ENCODE assay signal across 16 cellular contexts in the genomic region with DNA sequence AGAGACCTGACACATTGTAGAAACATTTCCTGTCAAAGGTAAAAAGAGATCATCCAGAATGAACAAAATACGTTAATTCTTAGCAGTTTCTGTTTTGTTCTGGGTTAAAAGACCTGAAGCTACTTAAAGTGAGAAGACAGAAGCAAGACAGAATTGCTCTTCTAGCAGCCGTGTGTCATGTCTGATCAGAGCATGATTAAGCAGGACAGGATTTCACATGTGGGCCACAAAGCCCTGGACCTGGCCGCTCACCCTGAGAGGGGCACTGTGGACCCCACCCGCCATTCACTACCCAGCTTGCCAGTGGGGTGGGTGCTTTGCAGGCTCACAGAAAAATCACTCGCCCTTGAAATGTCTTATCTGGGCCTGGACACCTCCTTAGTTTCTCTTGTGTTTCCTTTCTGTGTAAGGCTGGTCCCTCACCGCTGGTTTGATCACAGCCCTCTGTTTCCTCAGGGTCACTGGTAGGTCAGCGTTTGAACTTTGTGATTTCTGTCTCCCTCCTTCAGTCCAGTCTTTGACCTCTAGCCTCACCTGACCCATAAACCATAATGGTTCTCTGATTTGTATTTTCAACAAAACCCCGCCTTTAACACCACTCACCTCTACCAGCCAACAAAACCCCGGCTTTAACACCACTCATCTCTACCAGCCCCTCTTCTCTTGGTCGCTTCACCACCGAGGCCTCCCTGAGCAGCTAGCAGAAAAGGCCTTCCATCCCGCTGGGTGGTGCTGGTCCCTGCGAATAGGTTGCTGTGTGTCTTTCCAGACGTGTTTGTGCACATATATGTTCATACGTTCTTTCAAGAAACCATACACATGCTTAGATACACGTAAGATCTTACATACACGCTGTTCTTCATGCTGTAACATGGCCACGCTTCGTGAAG.
DNase-seq lines count a peak whose midpoint lies in the region; ATAC-seq, FAIRE-seq and TF ChIP-seq lines count a peak whose summit lies in the region.
"Had no signal": no experiment of that assay in that cellular context is flagged by ENCODE, and none has a peak within 500 bp of the region (broad histone marks: within the 10 kb centered on the region; RNA-seq: fewer than 3 reads in every experiment).

No MANE protein-coding gene starts in this region.

- peaks cover 3% of the 10 kb centered on the region for H3K27me3 Mint-ChIP-seq in activated naive CD4-positive, alpha-beta T cell treated with anti-CD3 and anti-CD28 coated beads for 36 hours (ENCODE audit: low read depth)
- H3K27me3 Mint-ChIP-seq in central memory CD8-positive, alpha-beta T cell, result no peaks in the 10 kb centered on the region
- H3K27me3 Mint-ChIP-seq: progenitor cell of endocrine pancreas had no signal

- H3K23ac ChIP-seq in neuronal stem cell (ENCODE audit: low read depth, low read length, poor library complexity), result no peak overlapping the region

- no peak overlapping the region for H3K18ac ChIP-seq in neuronal stem cell (ENCODE audit: low read length)

- H3K4me1 Mint-ChIP-seq in activated naive CD4-positive, alpha-beta T cell treated with anti-CD3 and anti-CD28 coated beads for 36 hours (ENCODE audit: low read depth), result peaks cover 9% of the 10 kb centered on the region
- peaks cover 3% of the 10 kb centered on the region for H3K4me1 Mint-ChIP-seq in central memory CD8-positive, alpha-beta T cell
- H3K4me1 Mint-ChIP-seq: naive B cell had no signal

- CTCF ChIA-PET in activated naive CD4-positive, alpha-beta T cell treated with anti-CD3 and anti-CD28 coated beads for 36 hours (lab: Charles Lee), result no interaction called here
- CTCF ChIA-PET in RWPE1 (lab: Yijun Ruan, JAX), result interaction anchor here (0.6 kb wide), 1 partner anchor 10 kb away, joined by 4 read pairs; no protein-coding TSS in a partner anchor

- H3K36me3 ChIP-seq in neuronal stem cell (replicated peaks in 1 of 2; ENCODE audit: control insufficient read depth in 2 of 2, insufficient read depth in 2 of 2, low read length in 2 of 2), result no peaks in the 10 kb centered on the region
- H3K36me3 ChIP-seq: uterus, WERI-Rb-1 had no signal

- FAIRE-seq in HTR-8/SVneo (lab: Jason Lieb, UNC), result no peak

- no CpG with 5 or more reads among the region's 19 CpGs for WGBS in neuronal stem cell (ENCODE audit: extremely low coverage in 2 of 2, insufficient read length in 2 of 2, insufficient replicate concordance in 1 of 2), 2 donors

- H3K27ac ChIP-seq in RWPE1 (peak overlapping the region; percentile 65), neuronal stem cell (replicated peaks; ENCODE audit: low read length) (no peak overlapping the region)
- H3K27ac ChIP-seq: uterus, WERI-Rb-1 had no signal

- no peak overlapping the region for H3K4ac ChIP-seq in neuronal stem cell (ENCODE audit: low read length)

- POLR2A ChIA-PET in RWPE1 (lab: Yijun Ruan, JAX; ENCODE audit: low non-redundant PET), result no interaction called here

- no peak for TF ChIP-seq CTCF in RWPE1 (conservative IDR thresholded peaks at IDR 0.05; ENCODE audit: low read depth)

- peaks cover 0 to 8% of the 10 kb centered on the region in 2 donors for H3K9me3 ChIP-seq in neuronal stem cell (replicated peaks in 1 of 2; ENCODE audit: control insufficient read depth in 2 of 2, insufficient read depth in 1 of 2, low read depth in 1 of 2, low read length in 2 of 2)
- H3K9me3 ChIP-seq: uterus had no signal

- peak; percentile 45 for DNase-seq in activated naive CD4-positive, alpha-beta T cell treated with anti-CD3 and anti-CD28 coated beads for 36 hours
- DNase-seq in activated naive CD4-positive, alpha-beta T cell treated with anti-CD3 and anti-CD28 coated beads, Interleukin-2, amount 50 U/mL, for 16 hours, result no peak
- DNase-seq in RWPE1 (ENCODE audit: low spot score), result no peak
- no peak for DNase-seq in central memory CD8-positive, alpha-beta T cell (ENCODE audit: low spot score in 2 of 2)
- DNase-seq in stimulated activated CD8-positive, alpha-beta memory T cell treated with anti-CD3 and anti-CD28 coated beads, Interleukin-4, amount 100 ng/mL, for 48 hours, result peak; percentile 60
- no peak for DNase-seq in HTR-8/SVneo (ENCODE audit: insufficient read length, low spot score)
- no peak for DNase-seq in neuronal stem cell (ENCODE audit: low spot score)
- DNase-seq: amniotic stem cell, naive B cell, NCI-H1417, NCI-H2171 treated with DMSO at 0.1 percent for 48 hours, RPMI8226, uterus, WERI-Rb-1 had no signal

- no peak overlapping the region for H4K91ac ChIP-seq in neuronal stem cell (ENCODE audit: low read depth, low read length, poor library complexity)

- H3K27ac Mint-ChIP-seq in activated naive CD4-positive, alpha-beta T cell treated with anti-CD3 and anti-CD28 coated beads for 36 hours, result no peak overlapping the region
- H3K27ac Mint-ChIP-seq in central memory CD8-positive, alpha-beta T cell (ENCODE audit: low read depth), result no peak overlapping the region
- H3K27ac Mint-ChIP-seq: naive B cell, progenitor cell of endocrine pancreas had no signal

- no peak overlapping the region for H2BK5ac ChIP-seq in neuronal stem cell (ENCODE audit: low read length)

- H3K9ac ChIP-seq in neuronal stem cell (ENCODE audit: low read depth, low read length, poor library complexity), result no peak overlapping the region

- H2BK12ac ChIP-seq in neuronal stem cell (ENCODE audit: low read length), result no peak overlapping the region

- no peaks in the 10 kb centered on the region for H3K4me1 ChIP-seq in neuronal stem cell (ENCODE audit: control insufficient read depth in 2 of 2, insufficient read depth in 1 of 2, low read depth in 1 of 2, low read length in 2 of 2)
- H3K4me1 ChIP-seq: uterus had no signal

- H3K4me3 ChIP-seq in neuronal stem cell (ENCODE audit: low read length in 2 of 2), result no peak overlapping the region
- H3K4me3 ChIP-seq: uterus had no signal

- H3K79me1 ChIP-seq in neuronal stem cell (ENCODE audit: low read depth, low read length), result no peaks in the 10 kb centered on the region

- H2AK5ac ChIP-seq in neuronal stem cell (ENCODE audit: low read depth, low read length), result no peak overlapping the region

- H3K9me3 Mint-ChIP-seq in activated naive CD4-positive, alpha-beta T cell treated with anti-CD3 and anti-CD28 coated beads for 36 hours, result no peaks in the 10 kb centered on the region
- H3K9me3 Mint-ChIP-seq in central memory CD8-positive, alpha-beta T cell, result no peaks in the 10 kb centered on the region
- H3K9me3 Mint-ChIP-seq: naive B cell had no signal

- H3K4me3 Mint-ChIP-seq in activated naive CD4-positive, alpha-beta T cell treated with anti-CD3 and anti-CD28 coated beads for 36 hours, result no peak overlapping the region
- no peak overlapping the region for H3K4me3 Mint-ChIP-seq in central memory CD8-positive, alpha-beta T cell
- H3K4me3 Mint-ChIP-seq: naive B cell had no signal

- H2BK15ac ChIP-seq in neuronal stem cell (ENCODE audit: low read length), result no peak overlapping the region

- no peak overlapping the region for H3K14ac ChIP-seq in neuronal stem cell (ENCODE audit: low read length)

- H3K27me3 ChIP-seq in neuronal stem cell (ENCODE audit: control insufficient read depth in 3 of 3, insufficient read depth in 3 of 3, low read depth in 1 of 3, low read length in 3 of 3), result peaks cover 0 to 11% (median 0%) of the 10 kb centered on the region in 3 experiments
- H3K27me3 ChIP-seq: uterus had no signal

- intact Hi-C loops in activated naive CD4-positive, alpha-beta T cell treated with anti-CD3 and anti-CD28 coated beads for 36 hours (cut with micrococcal nuclease), result loop anchor here (2.0 kb wide), 1 partner anchor 18 kb away; no protein-coding TSS in a partner anchor

- no peak overlapping the region for H2BK120ac ChIP-seq in neuronal stem cell (ENCODE audit: low read depth, low read length)

- H4K8ac ChIP-seq in neuronal stem cell (ENCODE audit: low read depth, low read length), result no peak overlapping the region

- no peak overlapping the region for H3K4me2 ChIP-seq in neuronal stem cell (ENCODE audit: insufficient read depth, low read length, poor library complexity, severe bottlenecking)

- no peaks in the 10 kb centered on the region for H3K36me3 Mint-ChIP-seq in activated naive CD4-positive, alpha-beta T cell treated with anti-CD3 and anti-CD28 coated beads for 36 hours (ENCODE audit: low read depth)
- H3K36me3 Mint-ChIP-seq in central memory CD8-positive, alpha-beta T cell (ENCODE audit: insufficient read depth), result no peaks in the 10 kb centered on the region
- H3K36me3 Mint-ChIP-seq: naive B cell had no signal

- peak; percentile 50 for ATAC-seq in central memory CD8-positive, alpha-beta T cell (replicated peaks; ENCODE audit: extremely low read depth, poor library complexity, severe bottlenecking)
- ATAC-seq in GM19324 (IDR thresholded peaks at IDR 0.05; ENCODE audit: low FRiP score, unreplicated experiment), result no peak

- H2AFZ ChIP-seq in neuronal stem cell (ENCODE audit: low read length), result no peak overlapping the region

Comparison
In these comparisons a context has a peak if more than half of its experiments do, and no peak if none do; other contexts are left out.
1. DNase-seq: peak in activated naive CD4-positive, alpha-beta T cell treated with anti-CD3 and anti-CD28 coated beads for 36 hours (single experiment) and stimulated activated CD8-positive, alpha-beta memory T cell treated with anti-CD3 and anti-CD28 coated beads, Interleukin-4, amount 100 ng/mL, for 48 hours (single experiment); none in activated naive CD4-positive, alpha-beta T cell treated with anti-CD3 and anti-CD28 coated beads, Interleukin-2, amount 50 U/mL, for 16 hours (single experiment), RWPE1 (single experiment), central memory CD8-positive, alpha-beta T cell (0 of 2), HTR-8/SVneo (single experiment) and neuronal stem cell (single experiment).